13 cellular contexts compared by ENCODE assay signal in the genomic region with DNA sequence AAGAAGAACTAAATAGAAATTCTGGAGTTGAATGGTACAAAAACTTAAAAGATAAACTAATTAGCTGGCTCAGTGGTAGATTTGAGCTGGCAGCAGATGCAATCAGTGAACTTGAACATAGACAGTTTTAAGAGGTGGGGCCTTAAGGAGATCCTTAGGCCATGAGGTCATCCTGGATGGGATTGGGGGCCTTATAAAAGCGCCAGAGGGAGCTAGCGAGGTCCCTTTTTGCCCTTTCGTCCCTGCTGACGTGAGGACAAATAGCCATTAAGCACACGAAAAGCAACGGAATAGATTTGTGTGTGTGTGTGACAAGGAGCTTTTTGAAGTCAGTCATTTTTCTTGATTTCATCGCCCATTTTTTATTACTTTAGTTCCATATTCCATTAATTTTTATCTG.
DNase-seq lines count a peak whose midpoint lies in the region; ATAC-seq and TF ChIP-seq lines count a peak whose summit lies in the region.
"Had no signal": no experiment of that assay in that cellular context is flagged by ENCODE, and none has a peak within 500 bp of the region (broad histone marks: within the 10 kb centered on the region; RNA-seq: fewer than 3 reads in every experiment).

No MANE protein-coding gene starts in this region.

- no peak for TF ChIP-seq CTCF in AG04450 (IDR thresholded peaks at IDR 0.05; ENCODE audit: low read depth, low read length)

- H3K27ac ChIP-seq in AG04450 (ENCODE audit: low read depth, low read length) = peak overlapping the region; percentile 57
- H3K27ac ChIP-seq: VCaP had no signal

- peaks cover 31% of the 10 kb centered on the region for H3K4me1 Mint-ChIP-seq in activated naive CD8-positive, alpha-beta T cell (ENCODE audit: low read depth)

- no peak for DNase-seq in AG04450 (ENCODE audit: low read depth, low spot score)
- peak; percentile 90 for DNase-seq in H7
- peak; percentile 7 for DNase-seq in iris pigment epithelial cell (ENCODE audit: low read depth)
- no peak for DNase-seq in NCI-H510A (lab: John Stamatoyannopoulos, UW)
- DNase-seq in effector CD8-positive, alpha-beta T cell (lab: John Stamatoyannopoulos, UW) = no peak
- DNase-seq in globus pallidus (ENCODE audit: low spot score) = no peak
- DNase-seq: CD4-positive, alpha-beta T cell; NCI-H1930 had no signal

- H3K27me3 ChIP-seq in AG04450 (ENCODE audit: control insufficient read depth, insufficient read depth, low read length) = no peaks in the 10 kb centered on the region
- no peaks in the 10 kb centered on the region for H3K27me3 ChIP-seq in H7 (ENCODE audit: control insufficient read depth, insufficient read depth, low read length)

- H3K27ac Mint-ChIP-seq in activated naive CD8-positive, alpha-beta T cell = peak overlapping the region; percentile 94
- H3K27ac Mint-ChIP-seq: CD4-positive, alpha-beta T cell; natural killer cell treated with Interleukin-12 subunit alpha and Interleukin-12 subunit beta and Interleukin-15 and Interleukin-18, amount 100 ng/mL, for 72 hours; stimulated activated memory B cell treated with anti-CD40 and anti-IgM and Interleukin-4, amounts not matched to agents 10 μg/mL and 1 μg/mL and 100 μg/mL, for 72 hours had no signal

- H3K4me3 Mint-ChIP-seq in activated naive CD8-positive, alpha-beta T cell = no peak overlapping the region
- H3K4me3 Mint-ChIP-seq: CD4-positive, alpha-beta T cell; natural killer cell treated with Interleukin-12 subunit alpha and Interleukin-12 subunit beta and Interleukin-15 and Interleukin-18, amount 100 ng/mL, for 72 hours; stimulated activated memory B cell treated with anti-CD40 and anti-IgM and Interleukin-4, amounts not matched to agents 10 μg/mL and 1 μg/mL and 100 μg/mL, for 72 hours had no signal

- no peak overlapping the region for H3K4me3 ChIP-seq in AG04450 (ENCODE audit: low read depth, low read length)
- H3K4me3 ChIP-seq in H7 (ENCODE audit: insufficient read depth, low read depth, low read length) = no peak overlapping the region

- no peaks in the 10 kb centered on the region for H3K36me3 ChIP-seq in H7 (replicated peaks; ENCODE audit: control insufficient read depth, insufficient read depth, low read length)

- no peaks in the 10 kb centered on the region for H3K27me3 Mint-ChIP-seq in activated naive CD8-positive, alpha-beta T cell
- H3K27me3 Mint-ChIP-seq: CD4-positive, alpha-beta T cell; stimulated activated memory B cell treated with anti-CD40 and anti-IgM and Interleukin-4, amounts not matched to agents 10 μg/mL and 1 μg/mL and 100 μg/mL, for 72 hours had no signal

- H3K9me3 ChIP-seq in AG04450 (ENCODE audit: control insufficient read depth, insufficient read depth, low read length) = peaks cover 20% of the 10 kb centered on the region

- CTCF ChIA-PET in AG04450 (lab: Charles Lee) = interaction anchor here (0.6 to 1.6 kb wide), 7 partner anchors 16 to 350 kb away, joined by 3 to 7 read pairs (median 4); no protein-coding TSS in a partner anchor

- no peaks in the 10 kb centered on the region for H3K9me3 Mint-ChIP-seq in activated naive CD8-positive, alpha-beta T cell (ENCODE audit: low read depth)
- H3K9me3 Mint-ChIP-seq: CD4-positive, alpha-beta T cell; natural killer cell treated with Interleukin-12 subunit alpha and Interleukin-12 subunit beta and Interleukin-15 and Interleukin-18, amount 100 ng/mL, for 72 hours; stimulated activated memory B cell treated with anti-CD40 and anti-IgM and Interleukin-4, amounts not matched to agents 10 μg/mL and 1 μg/mL and 100 μg/mL, for 72 hours had no signal

- H3K36me3 Mint-ChIP-seq in activated naive CD8-positive, alpha-beta T cell = no peaks in the 10 kb centered on the region
- H3K36me3 Mint-ChIP-seq: natural killer cell treated with Interleukin-12 subunit alpha and Interleukin-12 subunit beta and Interleukin-15 and Interleukin-18, amount 100 ng/mL, for 72 hours; stimulated activated memory B cell treated with anti-CD40 and anti-IgM and Interleukin-4, amounts not matched to agents 10 μg/mL and 1 μg/mL and 100 μg/mL, for 72 hours had no signal

- no peak for ATAC-seq in HG02938 (IDR thresholded peaks at IDR 0.05; ENCODE audit: unreplicated experiment)

- POLR2A ChIA-PET in AG04450 (lab: Yijun Ruan, JAX) = interaction anchor here (0.6 kb wide), 1 partner anchor 11 kb away, joined by 5 read pairs; no protein-coding TSS in a partner anchor

Comparison
In these comparisons a context has a peak if more than half of its experiments do, and no peak if none do; other contexts are left out.
1. DNase-seq: peak in H7 (single experiment) and iris pigment epithelial cell (single experiment); none in AG04450 (single experiment), NCI-H510A (single experiment), effector CD8-positive, alpha-beta T cell (single experiment) and globus pallidus (single experiment).